In the genomic region with DNA sequence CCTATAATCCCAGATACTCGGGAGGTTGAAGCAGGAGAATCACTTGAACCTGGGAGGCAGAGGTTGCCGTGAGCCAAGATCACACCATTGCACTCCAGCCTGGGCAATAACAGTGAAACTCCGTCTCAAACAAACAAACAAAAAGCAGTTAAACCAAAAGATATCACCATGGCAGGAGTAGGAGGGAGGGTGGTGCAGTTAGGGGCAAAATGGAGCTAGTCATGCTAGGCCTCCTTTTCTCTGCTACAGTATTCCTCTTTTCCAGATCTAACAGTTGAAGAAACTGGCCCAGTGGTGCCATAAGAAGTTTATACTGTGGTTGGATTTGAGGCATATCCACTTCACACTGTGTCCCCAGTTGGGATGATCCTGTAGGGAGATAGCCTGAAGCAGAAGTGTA, we compare ENCODE assay signal across 1 cellular context.
A peak's percentile ranks its signal among the peaks of the same experiment; 100 is the strongest.
TF ChIP-seq lines count a peak whose summit lies in the region.

No MANE protein-coding gene starts in this region.

TF ChIP-seq in K562, 482 proteins besides CTCF, POLR2A, EP300 and RAD21 (continues in another document):
- TF ChIP-seq SAP30 (IDR thresholded peaks at IDR 0.05; ENCODE audit: borderline replicate concordance, insufficient read depth, low read depth, low read length, poor library complexity, severe bottlenecking): no peak
- TF ChIP-seq ZKSCAN8 (CRISPR knock-in tag; IDR thresholded peaks at IDR 0.05): no peak
- TF ChIP-seq TRIM25 (IDR thresholded peaks at IDR 0.05; ENCODE audit: borderline replicate concordance): no peak
- TF ChIP-seq, protein P1, sequence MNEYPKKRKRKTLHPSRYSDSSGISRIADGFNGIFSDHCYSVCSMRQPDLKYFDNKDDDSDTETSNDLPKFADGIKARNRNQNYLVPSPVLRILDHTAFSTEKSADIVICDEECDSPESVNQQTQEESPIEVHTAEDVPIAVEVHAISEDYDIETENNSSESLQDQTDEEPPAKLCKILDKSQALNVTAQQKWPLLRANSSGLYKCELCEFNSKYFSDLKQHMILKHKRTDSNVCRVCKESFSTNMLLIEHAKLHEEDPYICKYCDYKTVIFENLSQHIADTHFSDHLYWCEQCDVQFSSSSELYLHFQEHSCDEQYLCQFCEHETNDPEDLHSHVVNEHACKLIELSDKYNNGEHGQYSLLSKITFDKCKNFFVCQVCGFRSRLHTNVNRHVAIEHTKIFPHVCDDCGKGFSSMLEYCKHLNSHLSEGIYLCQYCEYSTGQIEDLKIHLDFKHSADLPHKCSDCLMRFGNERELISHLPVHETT (CRISPR knock-in tag; conservative IDR thresholded peaks at IDR 0.05 in 1 of 2, IDR thresholded peaks at IDR 0.05 in 1 of 2): peak in 1 of 2 experiments; percentile 53; a peak in 1 of 4 replicates
- peak; percentile 52; the same call in 1 of the 2 replicates for TF ChIP-seq DMBX1 (CRISPR knock-in tag; IDR thresholded peaks at IDR 0.05; ENCODE audit: borderline replicate concordance)
- TF ChIP-seq ATF7 (IDR thresholded peaks at IDR 0.05): no peak
- peak in 1 of 2 experiments; percentile 67; a peak in 1 of 4 replicates for TF ChIP-seq TEAD1 (CRISPR knock-in tag; IDR thresholded peaks at IDR 0.05)
- TF ChIP-seq MEF2D (tag; conservative IDR thresholded peaks at IDR 0.05; ENCODE audit: low read depth): peak; percentile 77
- peak; percentile 39; the same call in 1 of the 2 replicates for TF ChIP-seq NFXL1 (CRISPR knock-in tag; IDR thresholded peaks at IDR 0.05)
- TF ChIP-seq, protein P2, sequence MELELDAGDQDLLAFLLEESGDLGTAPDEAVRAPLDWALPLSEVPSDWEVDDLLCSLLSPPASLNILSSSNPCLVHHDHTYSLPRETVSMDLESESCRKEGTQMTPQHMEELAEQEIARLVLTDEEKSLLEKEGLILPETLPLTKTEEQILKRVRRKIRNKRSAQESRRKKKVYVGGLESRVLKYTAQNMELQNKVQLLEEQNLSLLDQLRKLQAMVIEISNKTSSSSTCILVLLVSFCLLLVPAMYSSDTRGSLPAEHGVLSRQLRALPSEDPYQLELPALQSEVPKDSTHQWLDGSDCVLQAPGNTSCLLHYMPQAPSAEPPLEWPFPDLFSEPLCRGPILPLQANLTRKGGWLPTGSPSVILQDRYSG (tag; conservative IDR thresholded peaks at IDR 0.05; ENCODE audit: low read depth): peak; percentile 92
- peak; percentile 63; the same call in 1 of the 2 replicates for TF ChIP-seq ZNF766 (CRISPR knock-in tag; conservative IDR thresholded peaks at IDR 0.05)
- no peak for TF ChIP-seq ZBTB8A (IDR thresholded peaks at IDR 0.05; ENCODE audit: partially characterized antibody)
- peak; percentile 79; the same call in 1 of the 2 replicates for TF ChIP-seq KLF6 (CRISPR knock-in tag; IDR thresholded peaks at IDR 0.05; ENCODE audit: borderline replicate concordance)
- TF ChIP-seq CHD7 (IDR thresholded peaks at IDR 0.05; ENCODE audit: low read depth, low read length): no peak
- no peak for TF ChIP-seq U2AF2 (optimal IDR thresholded peaks at IDR 0.05; ENCODE audit: low read depth, low read length)
- TF ChIP-seq SMAD3 (CRISPR knock-in tag; conservative IDR thresholded peaks at IDR 0.05): peak; percentile 82
- no peak for TF ChIP-seq SP2 (IDR thresholded peaks at IDR 0.05; ENCODE audit: extremely low read depth, low read depth, low read length, poor library complexity, severe bottlenecking)
- TF ChIP-seq MECOM (CRISPR knock-in tag; IDR thresholded peaks at IDR 0.05): no peak; the same call in 1 of the 2 replicates
- 0 out of 2 replicates have a peak, but pooled peaks have one; percentile 54 for TF ChIP-seq ZNF76 (CRISPR knock-in tag; IDR thresholded peaks at IDR 0.05; ENCODE audit: borderline replicate concordance)
- TF ChIP-seq, protein P3, sequence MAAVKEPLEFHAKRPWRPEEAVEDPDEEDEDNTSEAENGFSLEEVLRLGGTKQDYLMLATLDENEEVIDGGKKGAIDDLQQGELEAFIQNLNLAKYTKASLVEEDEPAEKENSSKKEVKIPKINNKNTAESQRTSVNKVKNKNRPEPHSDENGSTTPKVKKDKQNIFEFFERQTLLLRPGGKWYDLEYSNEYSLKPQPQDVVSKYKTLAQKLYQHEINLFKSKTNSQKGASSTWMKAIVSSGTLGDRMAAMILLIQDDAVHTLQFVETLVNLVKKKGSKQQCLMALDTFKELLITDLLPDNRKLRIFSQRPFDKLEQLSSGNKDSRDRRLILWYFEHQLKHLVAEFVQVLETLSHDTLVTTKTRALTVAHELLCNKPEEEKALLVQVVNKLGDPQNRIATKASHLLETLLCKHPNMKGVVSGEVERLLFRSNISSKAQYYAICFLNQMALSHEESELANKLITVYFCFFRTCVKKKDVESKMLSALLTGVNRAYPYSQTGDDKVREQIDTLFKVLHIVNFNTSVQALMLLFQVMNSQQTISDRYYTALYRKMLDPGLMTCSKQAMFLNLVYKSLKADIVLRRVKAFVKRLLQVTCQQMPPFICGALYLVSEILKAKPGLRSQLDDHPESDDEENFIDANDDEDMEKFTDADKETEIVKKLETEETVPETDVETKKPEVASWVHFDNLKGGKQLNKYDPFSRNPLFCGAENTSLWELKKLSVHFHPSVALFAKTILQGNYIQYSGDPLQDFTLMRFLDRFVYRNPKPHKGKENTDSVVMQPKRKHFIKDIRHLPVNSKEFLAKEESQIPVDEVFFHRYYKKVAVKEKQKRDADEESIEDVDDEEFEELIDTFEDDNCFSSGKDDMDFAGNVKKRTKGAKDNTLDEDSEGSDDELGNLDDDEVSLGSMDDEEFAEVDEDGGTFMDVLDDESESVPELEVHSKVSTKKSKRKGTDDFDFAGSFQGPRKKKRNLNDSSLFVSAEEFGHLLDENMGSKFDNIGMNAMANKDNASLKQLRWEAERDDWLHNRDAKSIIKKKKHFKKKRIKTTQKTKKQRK (IDR thresholded peaks at IDR 0.05; ENCODE audit: borderline replicate concordance, low read depth, low read length): no peak
- TF ChIP-seq POLR3G (IDR thresholded peaks at IDR 0.05; ENCODE audit: extremely low read depth, insufficient read length, insufficient replicate concordance): no peak
- peak; percentile 77 for TF ChIP-seq ZNF668 (CRISPR knock-in tag; IDR thresholded peaks at IDR 0.05)
- peak; percentile 37; the same call in 1 of the 2 replicates for TF ChIP-seq CXXC5 (CRISPR knock-in tag; IDR thresholded peaks at IDR 0.05)
- TF ChIP-seq, protein P4, sequence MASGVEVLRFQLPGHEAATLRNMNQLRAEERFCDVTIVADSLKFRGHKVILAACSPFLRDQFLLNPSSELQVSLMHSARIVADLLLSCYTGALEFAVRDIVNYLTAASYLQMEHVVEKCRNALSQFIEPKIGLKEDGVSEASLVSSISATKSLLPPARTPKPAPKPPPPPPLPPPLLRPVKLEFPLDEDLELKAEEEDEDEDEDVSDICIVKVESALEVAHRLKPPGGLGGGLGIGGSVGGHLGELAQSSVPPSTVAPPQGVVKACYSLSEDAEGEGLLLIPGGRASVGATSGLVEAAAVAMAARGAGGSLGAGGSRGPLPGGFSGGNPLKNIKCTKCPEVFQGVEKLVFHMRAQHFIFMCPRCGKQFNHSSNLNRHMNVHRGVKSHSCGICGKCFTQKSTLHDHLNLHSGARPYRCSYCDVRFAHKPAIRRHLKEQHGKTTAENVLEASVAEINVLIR (CRISPR knock-in tag; IDR thresholded peaks at IDR 0.05): peak; percentile 48
- no peak for TF ChIP-seq ZNF174 (CRISPR knock-in tag; IDR thresholded peaks at IDR 0.05)
- no peak for TF ChIP-seq POU5F1 (IDR thresholded peaks at IDR 0.05; ENCODE audit: borderline replicate concordance, low read depth, low read length, partially characterized antibody)
- TF ChIP-seq, protein P5, sequence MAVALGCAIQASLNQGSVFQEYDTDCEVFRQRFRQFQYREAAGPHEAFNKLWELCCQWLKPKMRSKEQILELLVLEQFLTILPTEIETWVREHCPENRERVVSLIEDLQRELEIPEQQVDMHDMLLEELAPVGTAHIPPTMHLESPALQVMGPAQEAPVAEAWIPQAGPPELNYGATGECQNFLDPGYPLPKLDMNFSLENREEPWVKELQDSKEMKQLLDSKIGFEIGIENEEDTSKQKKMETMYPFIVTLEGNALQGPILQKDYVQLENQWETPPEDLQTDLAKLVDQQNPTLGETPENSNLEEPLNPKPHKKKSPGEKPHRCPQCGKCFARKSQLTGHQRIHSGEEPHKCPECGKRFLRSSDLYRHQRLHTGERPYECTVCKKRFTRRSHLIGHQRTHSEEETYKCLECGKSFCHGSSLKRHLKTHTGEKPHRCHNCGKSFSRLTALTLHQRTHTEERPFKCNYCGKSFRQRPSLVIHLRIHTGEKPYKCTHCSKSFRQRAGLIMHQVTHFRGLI (CRISPR knock-in tag; IDR thresholded peaks at IDR 0.05): 0 out of 2 replicates have a peak, but pooled peaks have one; percentile 29
- no peak for TF ChIP-seq DACH1 (IDR thresholded peaks at IDR 0.05; ENCODE audit: partially characterized antibody)
- peak; percentile 66; the same call in 1 of the 2 replicates for TF ChIP-seq HSF4 (CRISPR knock-in tag; IDR thresholded peaks at IDR 0.05; ENCODE audit: borderline replicate concordance)
- TF ChIP-seq, protein P6, sequence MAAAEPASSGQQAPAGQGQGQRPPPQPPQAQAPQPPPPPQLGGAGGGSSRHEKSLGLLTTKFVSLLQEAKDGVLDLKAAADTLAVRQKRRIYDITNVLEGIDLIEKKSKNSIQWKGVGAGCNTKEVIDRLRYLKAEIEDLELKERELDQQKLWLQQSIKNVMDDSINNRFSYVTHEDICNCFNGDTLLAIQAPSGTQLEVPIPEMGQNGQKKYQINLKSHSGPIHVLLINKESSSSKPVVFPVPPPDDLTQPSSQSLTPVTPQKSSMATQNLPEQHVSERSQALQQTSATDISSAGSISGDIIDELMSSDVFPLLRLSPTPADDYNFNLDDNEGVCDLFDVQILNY (CRISPR knock-in tag; IDR thresholded peaks at IDR 0.05): no peak
